ENCODE assay signal across 1 cellular context in the genomic region with DNA sequence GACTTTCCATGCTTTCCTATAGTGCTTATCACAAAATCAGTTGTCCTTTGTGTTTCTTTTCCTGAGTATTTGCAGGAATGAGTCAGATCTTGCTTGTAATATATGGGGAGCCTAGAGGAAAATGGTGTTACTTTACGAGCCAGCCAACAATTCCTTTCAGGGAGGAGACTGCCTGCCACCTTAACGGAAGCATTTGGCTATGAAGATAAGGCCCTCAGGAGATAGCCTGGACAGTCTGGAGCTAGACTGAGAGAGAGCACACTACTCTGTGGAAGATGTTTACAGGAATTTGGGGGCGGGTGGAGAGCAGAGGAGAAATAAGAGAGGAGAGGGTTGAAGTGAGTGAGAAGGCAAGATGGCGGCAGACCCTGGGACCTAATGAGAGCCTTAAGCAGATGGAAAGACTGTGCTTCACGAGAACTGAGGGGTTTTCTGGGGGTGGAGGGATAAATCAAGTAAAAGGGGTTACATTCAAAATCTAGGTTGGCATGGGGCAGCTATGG.
TF ChIP-seq lines count a peak whose summit lies in the region.

No MANE protein-coding gene starts in this region.

TF ChIP-seq in K562, 482 proteins besides CTCF, POLR2A, EP300 and RAD21 (continued from another document and continues in another):
- TF ChIP-seq, protein P1, sequence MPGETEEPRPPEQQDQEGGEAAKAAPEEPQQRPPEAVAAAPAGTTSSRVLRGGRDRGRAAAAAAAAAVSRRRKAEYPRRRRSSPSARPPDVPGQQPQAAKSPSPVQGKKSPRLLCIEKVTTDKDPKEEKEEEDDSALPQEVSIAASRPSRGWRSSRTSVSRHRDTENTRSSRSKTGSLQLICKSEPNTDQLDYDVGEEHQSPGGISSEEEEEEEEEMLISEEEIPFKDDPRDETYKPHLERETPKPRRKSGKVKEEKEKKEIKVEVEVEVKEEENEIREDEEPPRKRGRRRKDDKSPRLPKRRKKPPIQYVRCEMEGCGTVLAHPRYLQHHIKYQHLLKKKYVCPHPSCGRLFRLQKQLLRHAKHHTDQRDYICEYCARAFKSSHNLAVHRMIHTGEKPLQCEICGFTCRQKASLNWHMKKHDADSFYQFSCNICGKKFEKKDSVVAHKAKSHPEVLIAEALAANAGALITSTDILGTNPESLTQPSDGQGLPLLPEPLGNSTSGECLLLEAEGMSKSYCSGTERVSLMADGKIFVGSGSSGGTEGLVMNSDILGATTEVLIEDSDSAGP (CRISPR knock-in tag; IDR thresholded peaks at IDR 0.05), result no peak
- peak; percentile 86 for TF ChIP-seq TAF7 (tag; IDR thresholded peaks at IDR 0.05)
- peak; percentile 59 for TF ChIP-seq MTA1 (IDR thresholded peaks at IDR 0.05; ENCODE audit: borderline replicate concordance)
- no peak for TF ChIP-seq ZNF124 (CRISPR knock-in tag; IDR thresholded peaks at IDR 0.05)
- TF ChIP-seq, protein P2, sequence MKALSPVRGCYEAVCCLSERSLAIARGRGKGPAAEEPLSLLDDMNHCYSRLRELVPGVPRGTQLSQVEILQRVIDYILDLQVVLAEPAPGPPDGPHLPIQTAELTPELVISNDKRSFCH (CRISPR knock-in tag; IDR thresholded peaks at IDR 0.05), result no peak
- TF ChIP-seq, protein P2 (tag; IDR thresholded peaks at IDR 0.05), result no peak
- TF ChIP-seq, protein P3, sequence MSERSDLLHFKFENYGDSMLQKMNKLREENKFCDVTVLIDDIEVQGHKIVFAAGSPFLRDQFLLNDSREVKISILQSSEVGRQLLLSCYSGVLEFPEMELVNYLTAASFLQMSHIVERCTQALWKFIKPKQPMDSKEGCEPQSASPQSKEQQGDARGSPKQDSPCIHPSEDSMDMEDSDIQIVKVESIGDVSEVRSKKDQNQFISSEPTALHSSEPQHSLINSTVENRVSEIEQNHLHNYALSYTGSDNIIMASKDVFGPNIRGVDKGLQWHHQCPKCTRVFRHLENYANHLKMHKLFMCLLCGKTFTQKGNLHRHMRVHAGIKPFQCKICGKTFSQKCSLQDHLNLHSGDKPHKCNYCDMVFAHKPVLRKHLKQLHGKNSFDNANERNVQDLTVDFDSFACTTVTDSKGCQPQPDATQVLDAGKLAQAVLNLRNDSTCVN (CRISPR knock-in tag; IDR thresholded peaks at IDR 0.05), result no peak
- peak; percentile 91 for TF ChIP-seq GATA2 (CRISPR knock-in tag; IDR thresholded peaks at IDR 0.05)
- TF ChIP-seq ZNF76 (CRISPR knock-in tag; IDR thresholded peaks at IDR 0.05; ENCODE audit: borderline replicate concordance), result no peak
- peak; percentile 94 for TF ChIP-seq CBFA2T3 (IDR thresholded peaks at IDR 0.05)
- TF ChIP-seq ZNF79 (CRISPR knock-in tag; IDR thresholded peaks at IDR 0.05; ENCODE audit: low read depth), result no peak
- TF ChIP-seq, protein P4, sequence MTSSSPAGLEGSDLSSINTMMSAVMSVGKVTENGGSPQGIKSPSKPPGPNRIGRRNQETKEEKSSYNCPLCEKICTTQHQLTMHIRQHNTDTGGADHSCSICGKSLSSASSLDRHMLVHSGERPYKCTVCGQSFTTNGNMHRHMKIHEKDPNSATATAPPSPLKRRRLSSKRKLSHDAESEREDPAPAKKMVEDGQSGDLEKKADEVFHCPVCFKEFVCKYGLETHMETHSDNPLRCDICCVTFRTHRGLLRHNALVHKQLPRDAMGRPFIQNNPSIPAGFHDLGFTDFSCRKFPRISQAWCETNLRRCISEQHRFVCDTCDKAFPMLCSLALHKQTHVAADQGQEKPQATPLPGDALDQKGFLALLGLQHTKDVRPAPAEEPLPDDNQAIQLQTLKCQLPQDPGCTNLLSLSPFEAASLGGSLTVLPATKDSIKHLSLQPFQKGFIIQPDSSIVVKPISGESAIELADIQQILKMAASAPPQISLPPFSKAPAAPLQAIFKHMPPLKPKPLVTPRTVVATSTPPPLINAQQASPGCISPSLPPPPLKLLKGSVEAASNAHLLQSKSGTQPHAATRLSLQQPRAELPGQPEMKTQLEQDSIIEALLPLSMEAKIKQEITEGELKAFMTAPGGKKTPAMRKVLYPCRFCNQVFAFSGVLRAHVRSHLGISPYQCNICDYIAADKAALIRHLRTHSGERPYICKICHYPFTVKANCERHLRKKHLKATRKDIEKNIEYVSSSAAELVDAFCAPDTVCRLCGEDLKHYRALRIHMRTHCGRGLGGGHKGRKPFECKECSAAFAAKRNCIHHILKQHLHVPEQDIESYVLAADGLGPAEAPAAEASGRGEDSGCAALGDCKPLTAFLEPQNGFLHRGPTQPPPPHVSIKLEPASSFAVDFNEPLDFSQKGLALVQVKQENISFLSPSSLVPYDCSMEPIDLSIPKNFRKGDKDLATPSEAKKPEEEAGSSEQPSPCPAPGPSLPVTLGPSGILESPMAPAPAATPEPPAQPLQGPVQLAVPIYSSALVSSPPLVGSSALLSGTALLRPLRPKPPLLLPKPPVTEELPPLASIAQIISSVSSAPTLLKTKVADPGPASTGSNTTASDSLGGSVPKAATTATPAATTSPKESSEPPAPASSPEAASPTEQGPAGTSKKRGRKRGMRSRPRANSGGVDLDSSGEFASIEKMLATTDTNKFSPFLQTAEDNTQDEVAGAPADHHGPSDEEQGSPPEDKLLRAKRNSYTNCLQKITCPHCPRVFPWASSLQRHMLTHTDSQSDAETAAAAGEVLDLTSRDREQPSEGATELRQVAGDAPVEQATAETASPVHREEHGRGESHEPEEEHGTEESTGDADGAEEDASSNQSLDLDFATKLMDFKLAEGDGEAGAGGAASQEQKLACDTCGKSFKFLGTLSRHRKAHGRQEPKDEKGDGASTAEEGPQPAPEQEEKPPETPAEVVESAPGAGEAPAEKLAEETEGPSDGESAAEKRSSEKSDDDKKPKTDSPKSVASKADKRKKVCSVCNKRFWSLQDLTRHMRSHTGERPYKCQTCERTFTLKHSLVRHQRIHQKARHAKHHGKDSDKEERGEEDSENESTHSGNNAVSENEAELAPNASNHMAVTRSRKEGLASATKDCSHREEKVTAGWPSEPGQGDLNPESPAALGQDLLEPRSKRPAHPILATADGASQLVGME (CRISPR knock-in tag; IDR thresholded peaks at IDR 0.05), result no peak
- no peak for TF ChIP-seq JUNB (CRISPR knock-in tag; conservative IDR thresholded peaks at IDR 0.05)
- no peak for TF ChIP-seq PTTG1 (tag; IDR thresholded peaks at IDR 0.05; ENCODE audit: low read depth)
- TF ChIP-seq, protein P5, sequence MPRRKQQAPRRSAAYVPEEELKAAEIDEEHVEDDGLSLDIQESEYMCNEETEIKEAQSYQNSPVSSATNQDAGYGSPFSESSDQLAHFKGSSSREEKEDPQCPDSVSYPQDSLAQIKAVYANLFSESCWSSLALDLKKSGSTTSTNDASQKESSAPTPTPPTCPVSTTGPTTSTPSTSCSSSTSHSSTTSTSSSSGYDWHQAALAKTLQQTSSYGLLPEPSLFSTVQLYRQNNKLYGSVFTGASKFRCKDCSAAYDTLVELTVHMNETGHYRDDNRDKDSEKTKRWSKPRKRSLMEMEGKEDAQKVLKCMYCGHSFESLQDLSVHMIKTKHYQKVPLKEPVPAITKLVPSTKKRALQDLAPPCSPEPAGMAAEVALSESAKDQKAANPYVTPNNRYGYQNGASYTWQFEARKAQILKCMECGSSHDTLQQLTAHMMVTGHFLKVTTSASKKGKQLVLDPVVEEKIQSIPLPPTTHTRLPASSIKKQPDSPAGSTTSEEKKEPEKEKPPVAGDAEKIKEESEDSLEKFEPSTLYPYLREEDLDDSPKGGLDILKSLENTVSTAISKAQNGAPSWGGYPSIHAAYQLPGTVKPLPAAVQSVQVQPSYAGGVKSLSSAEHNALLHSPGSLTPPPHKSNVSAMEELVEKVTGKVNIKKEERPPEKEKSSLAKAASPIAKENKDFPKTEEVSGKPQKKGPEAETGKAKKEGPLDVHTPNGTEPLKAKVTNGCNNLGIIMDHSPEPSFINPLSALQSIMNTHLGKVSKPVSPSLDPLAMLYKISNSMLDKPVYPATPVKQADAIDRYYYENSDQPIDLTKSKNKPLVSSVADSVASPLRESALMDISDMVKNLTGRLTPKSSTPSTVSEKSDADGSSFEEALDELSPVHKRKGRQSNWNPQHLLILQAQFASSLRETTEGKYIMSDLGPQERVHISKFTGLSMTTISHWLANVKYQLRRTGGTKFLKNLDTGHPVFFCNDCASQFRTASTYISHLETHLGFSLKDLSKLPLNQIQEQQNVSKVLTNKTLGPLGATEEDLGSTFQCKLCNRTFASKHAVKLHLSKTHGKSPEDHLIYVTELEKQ (CRISPR knock-in tag; IDR thresholded peaks at IDR 0.05), result no peak
- TF ChIP-seq, protein P6, sequence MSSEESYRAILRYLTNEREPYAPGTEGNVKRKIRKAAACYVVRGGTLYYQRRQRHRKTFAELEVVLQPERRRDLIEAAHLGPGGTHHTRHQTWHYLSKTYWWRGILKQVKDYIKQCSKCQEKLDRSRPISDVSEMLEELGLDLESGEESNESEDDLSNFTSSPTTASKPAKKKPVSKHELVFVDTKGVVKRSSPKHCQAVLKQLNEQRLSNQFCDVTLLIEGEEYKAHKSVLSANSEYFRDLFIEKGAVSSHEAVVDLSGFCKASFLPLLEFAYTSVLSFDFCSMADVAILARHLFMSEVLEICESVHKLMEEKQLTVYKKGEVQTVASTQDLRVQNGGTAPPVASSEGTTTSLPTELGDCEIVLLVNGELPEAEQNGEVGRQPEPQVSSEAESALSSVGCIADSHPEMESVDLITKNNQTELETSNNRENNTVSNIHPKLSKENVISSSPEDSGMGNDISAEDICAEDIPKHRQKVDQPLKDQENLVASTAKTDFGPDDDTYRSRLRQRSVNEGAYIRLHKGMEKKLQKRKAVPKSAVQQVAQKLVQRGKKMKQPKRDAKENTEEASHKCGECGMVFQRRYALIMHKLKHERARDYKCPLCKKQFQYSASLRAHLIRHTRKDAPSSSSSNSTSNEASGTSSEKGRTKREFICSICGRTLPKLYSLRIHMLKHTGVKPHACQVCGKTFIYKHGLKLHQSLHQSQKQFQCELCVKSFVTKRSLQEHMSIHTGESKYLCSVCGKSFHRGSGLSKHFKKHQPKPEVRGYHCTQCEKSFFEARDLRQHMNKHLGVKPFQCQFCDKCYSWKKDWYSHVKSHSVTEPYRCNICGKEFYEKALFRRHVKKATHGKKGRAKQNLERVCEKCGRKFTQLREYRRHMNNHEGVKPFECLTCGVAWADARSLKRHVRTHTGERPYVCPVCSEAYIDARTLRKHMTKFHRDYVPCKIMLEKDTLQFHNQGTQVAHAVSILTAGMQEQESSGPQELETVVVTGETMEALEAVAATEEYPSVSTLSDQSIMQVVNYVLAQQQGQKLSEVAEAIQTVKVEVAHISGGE (CRISPR knock-in tag; IDR thresholded peaks at IDR 0.05), result peak in 1 of 3 experiments; percentile 51; a peak in 1 of 6 replicates
- TF ChIP-seq, protein P7, sequence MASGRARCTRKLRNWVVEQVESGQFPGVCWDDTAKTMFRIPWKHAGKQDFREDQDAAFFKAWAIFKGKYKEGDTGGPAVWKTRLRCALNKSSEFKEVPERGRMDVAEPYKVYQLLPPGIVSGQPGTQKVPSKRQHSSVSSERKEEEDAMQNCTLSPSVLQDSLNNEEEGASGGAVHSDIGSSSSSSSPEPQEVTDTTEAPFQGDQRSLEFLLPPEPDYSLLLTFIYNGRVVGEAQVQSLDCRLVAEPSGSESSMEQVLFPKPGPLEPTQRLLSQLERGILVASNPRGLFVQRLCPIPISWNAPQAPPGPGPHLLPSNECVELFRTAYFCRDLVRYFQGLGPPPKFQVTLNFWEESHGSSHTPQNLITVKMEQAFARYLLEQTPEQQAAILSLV (tag; IDR thresholded peaks at IDR 0.05), result no peak
- TF ChIP-seq RUNX1 (IDR thresholded peaks at IDR 0.05; ENCODE audit: low read depth), result no peak
- TF ChIP-seq PPARD (CRISPR knock-in tag; IDR thresholded peaks at IDR 0.05), result no peak
- TF ChIP-seq, protein P8, sequence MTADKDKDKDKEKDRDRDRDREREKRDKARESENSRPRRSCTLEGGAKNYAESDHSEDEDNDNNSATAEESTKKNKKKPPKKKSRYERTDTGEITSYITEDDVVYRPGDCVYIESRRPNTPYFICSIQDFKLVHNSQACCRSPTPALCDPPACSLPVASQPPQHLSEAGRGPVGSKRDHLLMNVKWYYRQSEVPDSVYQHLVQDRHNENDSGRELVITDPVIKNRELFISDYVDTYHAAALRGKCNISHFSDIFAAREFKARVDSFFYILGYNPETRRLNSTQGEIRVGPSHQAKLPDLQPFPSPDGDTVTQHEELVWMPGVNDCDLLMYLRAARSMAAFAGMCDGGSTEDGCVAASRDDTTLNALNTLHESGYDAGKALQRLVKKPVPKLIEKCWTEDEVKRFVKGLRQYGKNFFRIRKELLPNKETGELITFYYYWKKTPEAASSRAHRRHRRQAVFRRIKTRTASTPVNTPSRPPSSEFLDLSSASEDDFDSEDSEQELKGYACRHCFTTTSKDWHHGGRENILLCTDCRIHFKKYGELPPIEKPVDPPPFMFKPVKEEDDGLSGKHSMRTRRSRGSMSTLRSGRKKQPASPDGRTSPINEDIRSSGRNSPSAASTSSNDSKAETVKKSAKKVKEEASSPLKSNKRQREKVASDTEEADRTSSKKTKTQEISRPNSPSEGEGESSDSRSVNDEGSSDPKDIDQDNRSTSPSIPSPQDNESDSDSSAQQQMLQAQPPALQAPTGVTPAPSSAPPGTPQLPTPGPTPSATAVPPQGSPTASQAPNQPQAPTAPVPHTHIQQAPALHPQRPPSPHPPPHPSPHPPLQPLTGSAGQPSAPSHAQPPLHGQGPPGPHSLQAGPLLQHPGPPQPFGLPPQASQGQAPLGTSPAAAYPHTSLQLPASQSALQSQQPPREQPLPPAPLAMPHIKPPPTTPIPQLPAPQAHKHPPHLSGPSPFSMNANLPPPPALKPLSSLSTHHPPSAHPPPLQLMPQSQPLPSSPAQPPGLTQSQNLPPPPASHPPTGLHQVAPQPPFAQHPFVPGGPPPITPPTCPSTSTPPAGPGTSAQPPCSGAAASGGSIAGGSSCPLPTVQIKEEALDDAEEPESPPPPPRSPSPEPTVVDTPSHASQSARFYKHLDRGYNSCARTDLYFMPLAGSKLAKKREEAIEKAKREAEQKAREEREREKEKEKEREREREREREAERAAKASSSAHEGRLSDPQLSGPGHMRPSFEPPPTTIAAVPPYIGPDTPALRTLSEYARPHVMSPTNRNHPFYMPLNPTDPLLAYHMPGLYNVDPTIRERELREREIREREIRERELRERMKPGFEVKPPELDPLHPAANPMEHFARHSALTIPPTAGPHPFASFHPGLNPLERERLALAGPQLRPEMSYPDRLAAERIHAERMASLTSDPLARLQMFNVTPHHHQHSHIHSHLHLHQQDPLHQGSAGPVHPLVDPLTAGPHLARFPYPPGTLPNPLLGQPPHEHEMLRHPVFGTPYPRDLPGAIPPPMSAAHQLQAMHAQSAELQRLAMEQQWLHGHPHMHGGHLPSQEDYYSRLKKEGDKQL (CRISPR knock-in tag; IDR thresholded peaks at IDR 0.05; ENCODE audit: borderline replicate concordance), result no peak
- no peak for TF ChIP-seq CBX8 (IDR thresholded peaks at IDR 0.05; ENCODE audit: borderline replicate concordance, extremely low read depth, low read depth, low read length, poor library complexity, severe bottlenecking)
- TF ChIP-seq NR2C1 (IDR thresholded peaks at IDR 0.05), result no peak
- TF ChIP-seq NR2C1 (tag; IDR thresholded peaks at IDR 0.05), result 0 out of 2 replicates have a peak, but pooled peaks have one; percentile 17
- peak; percentile 61; the same call in 1 of the 2 replicates for TF ChIP-seq ZKSCAN8 (CRISPR knock-in tag; IDR thresholded peaks at IDR 0.05)
- TF ChIP-seq, protein P9, sequence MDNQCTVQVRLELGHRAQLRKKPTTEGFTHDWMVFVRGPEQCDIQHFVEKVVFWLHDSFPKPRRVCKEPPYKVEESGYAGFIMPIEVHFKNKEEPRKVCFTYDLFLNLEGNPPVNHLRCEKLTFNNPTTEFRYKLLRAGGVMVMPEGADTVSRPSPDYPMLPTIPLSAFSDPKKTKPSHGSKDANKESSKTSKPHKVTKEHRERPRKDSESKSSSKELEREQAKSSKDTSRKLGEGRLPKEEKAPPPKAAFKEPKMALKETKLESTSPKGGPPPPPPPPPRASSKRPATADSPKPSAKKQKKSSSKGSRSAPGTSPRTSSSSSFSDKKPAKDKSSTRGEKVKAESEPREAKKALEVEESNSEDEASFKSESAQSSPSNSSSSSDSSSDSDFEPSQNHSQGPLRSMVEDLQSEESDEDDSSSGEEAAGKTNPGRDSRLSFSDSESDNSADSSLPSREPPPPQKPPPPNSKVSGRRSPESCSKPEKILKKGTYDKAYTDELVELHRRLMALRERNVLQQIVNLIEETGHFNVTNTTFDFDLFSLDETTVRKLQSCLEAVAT (IDR thresholded peaks at IDR 0.05), result peak in 1 of 2 experiments; percentile 56; a peak in 1 of 4 replicates
